ENCODE assay signal across 1 cellular context in genomic region chr12:57461326-57461903, GRCh38.
TF ChIP-seq lines count a peak whose summit lies in the region.

No MANE protein-coding gene starts in this region.

TF ChIP-seq in GM12878, 131 proteins besides CTCF, POLR2A, EP300 and RAD21:
- no peak for TF ChIP-seq NKRF (conservative IDR thresholded peaks at IDR 0.05)
- TF ChIP-seq ZBTB40 (IDR thresholded peaks at IDR 0.05; ENCODE audit: borderline replicate concordance), result no peak
- peak in 1 of 2 experiments; percentile 52; a peak in 1 of 3 replicates for TF ChIP-seq EGR1 (IDR thresholded peaks at IDR 0.05; ENCODE audit: borderline replicate concordance in 1 of 2, low read depth in 2 of 2, low read length in 2 of 2)
- no peak for TF ChIP-seq BRCA1 (IDR thresholded peaks at IDR 0.05; ENCODE audit: low read depth, low read length)
- no peak for TF ChIP-seq SREBF1 (IDR thresholded peaks at IDR 0.05; ENCODE audit: low read length)
